In genomic region chr1:35595684-35596083, GRCh38 we compare ENCODE assay signal across 17 cellular contexts. TPM values are rescaled to one million over a fixed set of nuclear protein-coding genes. Genes with fewer than 3 reads are reported as not detected.
"Had no signal": no experiment of that assay in that cellular context is flagged by ENCODE, and none has a peak within 500 bp of the region (broad histone marks: within the 10 kb centered on the region; RNA-seq: fewer than 3 reads in every experiment).

No MANE protein-coding gene starts in this region.

- H2AFZ ChIP-seq: neural progenitor cell had no signal

- H3K4me2 ChIP-seq: neural progenitor cell had no signal

- H3K36me3 ChIP-seq: neural progenitor cell, pancreas, transverse colon had no signal

- FAIRE-seq: frontal cortex, pancreas had no signal

- H3K27ac Mint-ChIP-seq: activated B cell treated with CpG ODN at 0.5 μM for 24 hours; activated CD4-positive, alpha-beta T cell treated with anti-CD3 and anti-CD28 coated beads, Interleukin-2, amount 10 ng/mL, durations not matched to agents 7 days and 5 days; activated naive CD4-positive, alpha-beta T cell treated with anti-CD3 and anti-CD28 coated beads for 36 hours; activated naive CD8-positive, alpha-beta T cell treated with anti-CD3 and anti-CD28 coated beads, Interleukin-2, amount 50 U/mL, for 24 hours; activated T-helper 2 cell treated with anti-CD3 and anti-CD28 coated beads, Interferon-gamma antibody, Interleukin-2, Interleukin-4, amounts not matched to agents 10 μg/mL and 5 μg/mL and 100 μg/mL, durations not matched to agents 14 hours and 24 hours and 36 hours; dendritic cell treated with granulocyte-macrophage colony-stimulating factor and Interleukin-4, amounts not matched to agents 40 ng/mL and 50 ng/mL, for 4 days; neural progenitor cell had no signal

- H3K4me1 ChIP-seq: neural progenitor cell, pancreas, transverse colon had no signal

- H3K9ac ChIP-seq: neural progenitor cell had no signal

- H3K9me3 Mint-ChIP-seq: activated B cell treated with CpG ODN at 0.5 μM for 24 hours; activated CD4-positive, alpha-beta T cell treated with anti-CD3 and anti-CD28 coated beads, Interleukin-2, amount 10 ng/mL, durations not matched to agents 7 days and 5 days; activated naive CD4-positive, alpha-beta T cell treated with anti-CD3 and anti-CD28 coated beads for 36 hours; activated naive CD8-positive, alpha-beta T cell treated with anti-CD3 and anti-CD28 coated beads, Interleukin-2, amount 50 U/mL, for 24 hours; activated T-helper 2 cell treated with anti-CD3 and anti-CD28 coated beads, Interferon-gamma antibody, Interleukin-2, Interleukin-4, amounts not matched to agents 10 μg/mL and 5 μg/mL and 100 μg/mL, durations not matched to agents 14 hours and 24 hours and 36 hours; dendritic cell treated with granulocyte-macrophage colony-stimulating factor and Interleukin-4, amounts not matched to agents 40 ng/mL and 50 ng/mL, for 4 days; neural progenitor cell; T-helper 2 cell treated with Interferon-gamma antibody and Interleukin-4, amounts not matched to agents 5 μg/mL and 100 μg/mL, for 36 hours had no signal

- H3K27me3 ChIP-seq: neural progenitor cell, pancreas, transverse colon had no signal

- H3K27me3 Mint-ChIP-seq: activated B cell treated with CpG ODN at 0.5 μM for 24 hours; activated CD4-positive, alpha-beta T cell treated with anti-CD3 and anti-CD28 coated beads, Interleukin-2, amount 10 ng/mL, durations not matched to agents 7 days and 5 days; activated naive CD8-positive, alpha-beta T cell treated with anti-CD3 and anti-CD28 coated beads, Interleukin-2, amount 50 U/mL, for 24 hours; dendritic cell treated with granulocyte-macrophage colony-stimulating factor and Interleukin-4, amounts not matched to agents 40 ng/mL and 50 ng/mL, for 4 days had no signal

- H3K27ac ChIP-seq: neural progenitor cell, pancreas, transverse colon had no signal

- H3K4me3 Mint-ChIP-seq: activated B cell treated with CpG ODN at 0.5 μM for 24 hours; activated CD4-positive, alpha-beta T cell treated with anti-CD3 and anti-CD28 coated beads, Interleukin-2, amount 10 ng/mL, durations not matched to agents 7 days and 5 days; activated naive CD4-positive, alpha-beta T cell treated with anti-CD3 and anti-CD28 coated beads for 36 hours; activated naive CD8-positive, alpha-beta T cell treated with anti-CD3 and anti-CD28 coated beads, Interleukin-2, amount 50 U/mL, for 24 hours; dendritic cell treated with granulocyte-macrophage colony-stimulating factor and Interleukin-4, amounts not matched to agents 40 ng/mL and 50 ng/mL, for 4 days; neural progenitor cell; T-helper 2 cell treated with Interferon-gamma antibody and Interleukin-4, amounts not matched to agents 5 μg/mL and 100 μg/mL, for 36 hours had no signal

- H3K4me1 Mint-ChIP-seq: activated B cell treated with CpG ODN at 0.5 μM for 24 hours, neural progenitor cell had no signal

- H3K4me3 ChIP-seq: neural progenitor cell, pancreas, transverse colon had no signal

- H3K9me3 ChIP-seq: pancreas, transverse colon had no signal

- DNase-seq: activated B cell treated with CpG ODN at 0.5 μM for 24 hours; activated CD4-positive, alpha-beta T cell treated with anti-CD3 and anti-CD28 coated beads, Interleukin-2, amount 10 ng/mL, durations not matched to agents 7 days and 5 days; activated naive CD4-positive, alpha-beta T cell treated with anti-CD3 and anti-CD28 coated beads for 36 hours; activated naive CD8-positive, alpha-beta T cell treated with anti-CD3 and anti-CD28 coated beads, Interleukin-2, amount 50 U/mL, for 24 hours; effector memory CD4-positive, alpha-beta T cell; left colon; midbrain; stimulated activated CD4-positive, alpha-beta T cell treated with anti-CD3 and anti-CD28 coated beads, Interleukin-4, amount 100 ng/mL, for 1 hour; stimulated activated naive CD8-positive, alpha-beta T cell treated with anti-CD3 and anti-CD28 coated beads, Interleukin-15, Interleukin-2, amounts not matched to agents 100 U/mL and 50 U/mL, for 24 hours; transverse colon had no signal

- ATAC-seq: left colon; pancreas; stimulated activated naive CD8-positive, alpha-beta T cell treated with anti-CD3 and anti-CD28 coated beads, Interleukin-15, Interleukin-2, amounts not matched to agents 100 U/mL and 50 U/mL, for 24 hours had no signal

RNA-seq across cellular contexts. Expression of gene TFAP2E, which starts 22.6 kb away (rescaled TPM):
- total RNA-seq: myocyte had no signal
